In the genomic region with DNA sequence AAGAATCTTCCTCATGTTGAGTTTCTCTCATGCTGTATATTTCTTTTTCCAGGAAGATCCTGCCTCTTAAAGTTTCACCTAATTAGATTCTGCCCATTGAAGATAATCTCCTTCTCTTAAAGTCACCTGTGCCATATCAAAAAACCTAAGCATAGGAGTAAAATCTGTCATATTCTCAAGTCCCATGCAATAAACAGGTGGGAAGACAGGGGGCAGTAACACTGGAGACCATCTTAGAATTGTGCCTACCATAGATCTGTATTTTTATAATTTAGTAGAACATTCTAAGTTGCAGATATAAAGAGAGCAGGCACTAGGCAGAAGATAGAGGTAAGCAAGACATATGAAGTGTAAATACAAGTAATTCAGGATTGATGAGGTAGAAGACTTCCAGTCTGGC, we compare ENCODE assay signal across 1 cellular context.
TF ChIP-seq lines count a peak whose summit lies in the region.

No MANE protein-coding gene starts in this region.

TF ChIP-seq in SK-N-SH treated with all-trans-retinoic acid at 6 μM for 48 hours, 23 proteins besides CTCF, POLR2A, EP300 and RAD21 (continued from another document):
- TF ChIP-seq, protein P1, sequence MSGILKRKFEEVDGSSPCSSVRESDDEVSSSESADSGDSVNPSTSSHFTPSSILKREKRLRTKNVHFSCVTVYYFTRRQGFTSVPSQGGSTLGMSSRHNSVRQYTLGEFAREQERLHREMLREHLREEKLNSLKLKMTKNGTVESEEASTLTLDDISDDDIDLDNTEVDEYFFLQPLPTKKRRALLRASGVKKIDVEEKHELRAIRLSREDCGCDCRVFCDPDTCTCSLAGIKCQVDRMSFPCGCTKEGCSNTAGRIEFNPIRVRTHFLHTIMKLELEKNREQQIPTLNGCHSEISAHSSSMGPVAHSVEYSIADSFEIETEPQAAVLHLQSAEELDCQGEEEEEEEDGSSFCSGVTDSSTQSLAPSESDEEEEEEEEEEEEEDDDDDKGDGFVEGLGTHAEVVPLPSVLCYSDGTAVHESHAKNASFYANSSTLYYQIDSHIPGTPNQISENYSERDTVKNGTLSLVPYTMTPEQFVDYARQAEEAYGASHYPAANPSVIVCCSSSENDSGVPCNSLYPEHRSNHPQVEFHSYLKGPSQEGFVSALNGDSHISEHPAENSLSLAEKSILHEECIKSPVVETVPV (CRISPR knock-in tag; IDR thresholded peaks at IDR 0.05), result no peak
- no peak for TF ChIP-seq ZNF8 (CRISPR knock-in tag; IDR thresholded peaks at IDR 0.05)
